13 cellular contexts compared by ENCODE assay signal in genomic region chr6:132749111-132749510, GRCh38. TPM values are rescaled to one million over a fixed set of nuclear protein-coding genes. Genes with fewer than 3 reads are reported as not detected.
DNase-seq lines count a peak whose midpoint lies in the region; ATAC-seq, FAIRE-seq and TF ChIP-seq lines count a peak whose summit lies in the region.
"Had no signal": no experiment of that assay in that cellular context is flagged by ENCODE, and none has a peak within 500 bp of the region (broad histone marks: within the 10 kb centered on the region; RNA-seq: fewer than 3 reads in every experiment).

No MANE protein-coding gene starts in this region.

- no peaks in the 10 kb centered on the region for H3K79me2 ChIP-seq in mesendoderm (ENCODE audit: control insufficient read depth, insufficient read depth, low read length)
- no peaks in the 10 kb centered on the region for H3K79me2 ChIP-seq in MM.1S (ENCODE audit: low read length)

- no peaks in the 10 kb centered on the region for H3K27me3 ChIP-seq in mesendoderm (ENCODE audit: insufficient read depth, low read length, poor library complexity)
- H3K27me3 ChIP-seq in MM.1S (replicated peaks; ENCODE audit: insufficient read depth, low read length), result no peaks in the 10 kb centered on the region
- H3K27me3 ChIP-seq: brain microvascular endothelial cell, esophagus muscularis mucosa had no signal

- ATAC-seq in HG03196 (IDR thresholded peaks at IDR 0.05; ENCODE audit: unreplicated experiment), result no peak
- ATAC-seq: stimulated activated naive B cell treated with anti-CD40 and anti-IgM and Interleukin-4, amounts not matched to agents 10 μg/mL and 1 μg/mL and 100 μg/mL, for 72 hours had no signal

- no peak overlapping the region for H3K4me2 ChIP-seq in mesendoderm (ENCODE audit: low read length)
- H3K4me2 ChIP-seq in MM.1S (ENCODE audit: low read depth, low read length), result no peak overlapping the region

- no peaks in the 10 kb centered on the region for H3F3A ChIP-seq in MM.1S (ENCODE audit: insufficient read depth, low read length)

- in situ Hi-C loops in astrocyte of the spinal cord (cut with HindIII; ENCODE audit: low sequenced_read_pairs), result no loop called here

- no peak overlapping the region for H3K18ac ChIP-seq in mesendoderm (ENCODE audit: low read length)

- no peak overlapping the region for H2BK5ac ChIP-seq in mesendoderm (ENCODE audit: low read length)

- TF ChIP-seq CTCF in astrocyte of the spinal cord (IDR thresholded peaks at IDR 0.05; ENCODE audit: low read depth, low read length) (no peak), MM.1S (IDR thresholded peaks at IDR 0.05; ENCODE audit: low read length) (no peak)

- DNase-seq in GM18507 (ENCODE audit: extremely low spot score, insufficient read length, low read depth), result no peak
- peak; percentile 43 for DNase-seq in NCI-H460 (ENCODE audit: extremely low read depth, low read depth)
- DNase-seq in astrocyte of the spinal cord (ENCODE audit: low read depth, low spot score), result peak; percentile 10
- DNase-seq in mesendoderm, result peak; percentile 23
- no peak for DNase-seq in HUDEP-2 (lab: John Stamatoyannopoulos, UW; ENCODE audit: unreplicated experiment in 76 of 76)
- no peak for DNase-seq in MM.1S
- DNase-seq: brain microvascular endothelial cell; DMS79 treated with DMSO at 0.1 percent for 48 hours; NCI-H1417 treated with DMSO at 0.1 percent for 48 hours; stimulated activated naive B cell treated with anti-CD40 and anti-IgM and Interleukin-4, amounts not matched to agents 10 μg/mL and 1 μg/mL and 100 μg/mL, for 72 hours had no signal

- no peak overlapping the region for H2AFZ ChIP-seq in MM.1S (ENCODE audit: low read length)

- H3K27ac ChIP-seq in mesendoderm (ENCODE audit: low read depth, low read length), result no peak overlapping the region
- no peak overlapping the region for H3K27ac ChIP-seq in MM.1S (ENCODE audit: low read length)
- H3K27ac ChIP-seq: brain microvascular endothelial cell, esophagus muscularis mucosa had no signal

- H3K23ac ChIP-seq in mesendoderm (ENCODE audit: low read length), result no peak overlapping the region

- FAIRE-seq in GM18507 (lab: Jason Lieb, UNC), result peak; percentile 26

- H3K36me3 ChIP-seq in mesendoderm (ENCODE audit: control insufficient read depth, insufficient read depth, low read length) (no peaks in the 10 kb centered on the region), MM.1S (replicated peaks; ENCODE audit: insufficient read depth, low read length) (no peaks in the 10 kb centered on the region)
- H3K36me3 ChIP-seq: brain microvascular endothelial cell, esophagus muscularis mucosa had no signal

- no peak overlapping the region for H2BK120ac ChIP-seq in mesendoderm (ENCODE audit: low read depth, low read length)

- no peaks in the 10 kb centered on the region for H3K9me2 ChIP-seq in MM.1S (replicated peaks; ENCODE audit: insufficient read depth, low read length)

- no peak overlapping the region for H4K5ac ChIP-seq in mesendoderm (ENCODE audit: low read length)

- H3K56ac ChIP-seq in mesendoderm (ENCODE audit: low read length), result no peak overlapping the region

- H3K4ac ChIP-seq in mesendoderm (ENCODE audit: low read depth, low read length), result no peak overlapping the region

- no peak overlapping the region for H2AK5ac ChIP-seq in mesendoderm (ENCODE audit: low read length)

- H3K4me1 ChIP-seq in mesendoderm (ENCODE audit: control insufficient read depth, low read depth, low read length), result no peaks in the 10 kb centered on the region
- no peaks in the 10 kb centered on the region for H3K4me1 ChIP-seq in MM.1S (ENCODE audit: low read length)
- H3K4me1 ChIP-seq: esophagus muscularis mucosa had no signal

- no CpG with 5 or more reads among the region's 4 CpGs for WGBS in mesendoderm (ENCODE audit: extremely low coverage, insufficient coverage, low lambda C conversion rate)

- H3K4me3 ChIP-seq in astrocyte of the spinal cord (ENCODE audit: low read depth, low read length), result no peak overlapping the region
- no peak overlapping the region for H3K4me3 ChIP-seq in mesendoderm (ENCODE audit: low read length)
- no peak overlapping the region for H3K4me3 ChIP-seq in MM.1S (ENCODE audit: low read length)
- H3K4me3 ChIP-seq: esophagus muscularis mucosa had no signal

- no peaks in the 10 kb centered on the region for H3K79me1 ChIP-seq in mesendoderm (ENCODE audit: low read length)

- no peaks in the 10 kb centered on the region for H4K20me1 ChIP-seq in MM.1S (ENCODE audit: insufficient read depth, low read length)

- no peak overlapping the region for H3K9ac ChIP-seq in mesendoderm (ENCODE audit: low read length)
- no peak overlapping the region for H3K9ac ChIP-seq in MM.1S (ENCODE audit: low read length)

- no peaks in the 10 kb centered on the region for H3K9me3 ChIP-seq in MM.1S (replicated peaks; ENCODE audit: insufficient read depth, low read length)
- H3K9me3 ChIP-seq: esophagus muscularis mucosa had no signal

- no peak overlapping the region for H2BK15ac ChIP-seq in mesendoderm (replicated peaks; ENCODE audit: low read depth)

- no peak overlapping the region for H4K8ac ChIP-seq in mesendoderm (ENCODE audit: low read depth, low read length)

RNA-seq across cellular contexts. Expression of gene VNN2, which starts 8.6 kb away (rescaled TPM):
- total RNA-seq in NCI-H460 (2014; rRNA removed; shearing (Covaris generic)), result not detected in 2 replicates
- not detected in 2 replicates for polyA plus RNA-seq in NCI-H460 (2014; cell fraction: nucleus; rRNA removed)
- polyA plus RNA-seq in mesendoderm (2013, experiment 1 of 2), result not detected
- polyA plus RNA-seq in mesendoderm (2013, experiment 2 of 2), result not detected
- total RNA-seq: neural crest cell had no signal

RNA-seq across cellular contexts. Expression of gene VNN1, which starts 35.3 kb away (rescaled TPM):
- total RNA-seq in NCI-H460 (2014; rRNA removed; shearing (Covaris generic)), result not detected in 2 replicates
- not detected in 2 replicates for polyA plus RNA-seq in NCI-H460 (2014; cell fraction: nucleus; rRNA removed)
- not detected for polyA plus RNA-seq in mesendoderm (2013, experiment 1 of 2)
- 0.01 TPM for polyA plus RNA-seq in mesendoderm (2013, experiment 2 of 2)
- total RNA-seq: neural crest cell had no signal

RNA-seq across cellular contexts. Expression of gene SLC18B1, which starts 49.3 kb away (rescaled TPM):
- 21.2 and 21.3 TPM in 2 replicates for total RNA-seq in NCI-H460 (2014; rRNA removed; shearing (Covaris generic))
- 18.7 and 34.1 TPM in 2 replicates for polyA plus RNA-seq in NCI-H460 (2014; cell fraction: nucleus; rRNA removed)
- polyA plus RNA-seq in mesendoderm (2013, experiment 1 of 2), result 13.6 TPM
- polyA plus RNA-seq in mesendoderm (2013, experiment 2 of 2), result 12.8 TPM

Comparison
In these comparisons a context has a peak if more than half of its experiments do, and no peak if none do; other contexts are left out.
1. DNase-seq: peak in NCI-H460 (single experiment), astrocyte of the spinal cord (single experiment) and mesendoderm (single experiment); none in GM18507 (single experiment), HUDEP-2 (0 of 76) and MM.1S (single experiment).